8 cellular contexts compared by ENCODE assay signal in genomic region chr10:114767589-114768393, GRCh38. TPM values are rescaled to one million over a fixed set of nuclear protein-coding genes. Genes with fewer than 3 reads are reported as not detected.
DNase-seq lines count a peak whose midpoint lies in the region; ATAC-seq and TF ChIP-seq lines count a peak whose summit lies in the region.

No MANE protein-coding gene starts in this region.

- peak overlapping the region; percentile 98 for H3K4me2 ChIP-seq in neural progenitor cell

- H3K9me3 Mint-ChIP-seq in neural progenitor cell, result no peaks in the 10 kb centered on the region

- peaks cover 7% of the 10 kb centered on the region for H3K4me1 Mint-ChIP-seq in neural progenitor cell

- DNase-seq in ACHN, result peak; percentile 61
- peak; percentile 6 for DNase-seq in GM19240 (ENCODE audit: insufficient read length, low spot score)
- DNase-seq in activated CD4-positive, CD25-positive, alpha-beta regulatory T cell treated with anti-CD3 and anti-CD28 coated beads, Interleukin-2, amount 50 U/mL, for 72 hours, result peak; percentile 35
- peak; percentile 12 for DNase-seq in fibroblast of the aortic adventitia (ENCODE audit: low read depth)
- peak; percentile 46 for DNase-seq in neural progenitor cell (ENCODE audit: low spot score)
- DNase-seq in T1000 (lab: John Stamatoyannopoulos, UW), result no peak
- no peak for DNase-seq in NCI-H1694 (lab: John Stamatoyannopoulos, UW)

- H3F3A ChIP-seq in neural progenitor cell (ENCODE audit: low read depth), result no peaks in the 10 kb centered on the region

- TF ChIP-seq CTCF in fibroblast of the aortic adventitia (IDR thresholded peaks at IDR 0.05; ENCODE audit: insufficient read depth, low read length) (no peak), neural progenitor cell (IDR thresholded peaks at IDR 0.05) (no peak)

- no peaks in the 10 kb centered on the region for H3K79me2 ChIP-seq in neural progenitor cell (ENCODE audit: low read depth)

- no peaks in the 10 kb centered on the region for H3K9me3 ChIP-seq in neural progenitor cell (ENCODE audit: low read depth)

- ATAC-seq in HG02623 (IDR thresholded peaks at IDR 0.05; ENCODE audit: unreplicated experiment), result no peak

- peaks cover 31% of the 10 kb centered on the region for H3K27me3 Mint-ChIP-seq in neural progenitor cell (ENCODE audit: insufficient read depth, low read depth)

- no peaks in the 10 kb centered on the region for H3K36me3 Mint-ChIP-seq in neural progenitor cell

- H2AFZ ChIP-seq in neural progenitor cell (replicated peaks), result no peak overlapping the region

- H3K4me1 ChIP-seq in neural progenitor cell, result peaks cover 8% of the 10 kb centered on the region

- H3K27ac ChIP-seq in neural progenitor cell, result no peak overlapping the region

- peak overlapping the region; percentile 68 for H3K4me3 ChIP-seq in fibroblast of the aortic adventitia (ENCODE audit: low read depth, low read length)
- H3K4me3 ChIP-seq in neural progenitor cell, result peak overlapping the region; percentile 58

- in situ Hi-C loops in ACHN (cut with HindIII; ENCODE audit: low pct_ligation_motif_present, low pct_unique_long_range_greater_than_20kb, low sequenced_read_pairs), result no loop called here

- peaks cover 13% of the 10 kb centered on the region for H4K20me1 ChIP-seq in neural progenitor cell (ENCODE audit: low read depth)

- H3K27me3 ChIP-seq in neural progenitor cell, result peaks cover 69% of the 10 kb centered on the region

- no peak overlapping the region for H3K27ac Mint-ChIP-seq in neural progenitor cell

- H3K4me3 Mint-ChIP-seq in neural progenitor cell, result peak overlapping the region; percentile 91

- H3K9ac ChIP-seq in neural progenitor cell, result no peak overlapping the region

- H3K36me3 ChIP-seq in neural progenitor cell, result no peaks in the 10 kb centered on the region

RNA-seq across cellular contexts. Expression of gene FHIP2A, which starts 53.8 kb away (rescaled TPM):
- 36.6 and 54.7 TPM in 2 replicates for total RNA-seq in fibroblast of the aortic adventitia (ENCODE audit: low replicate concordance)
- total RNA-seq in neural progenitor cell (ENCODE audit: low replicate concordance), result 24.1 and 28.2 TPM in 2 replicates

Comparison
In these comparisons a context has a peak if more than half of its experiments do, and no peak if none do; other contexts are left out.
1. DNase-seq: peak in ACHN (single experiment), GM19240 (single experiment), activated CD4-positive, CD25-positive, alpha-beta regulatory T cell treated with anti-CD3 and anti-CD28 coated beads, Interleukin-2, amount 50 U/mL, for 72 hours (single experiment), fibroblast of the aortic adventitia (single experiment) and neural progenitor cell (single experiment); none in T1000 (single experiment) and NCI-H1694 (single experiment).